ENCODE assay signal across 8 cellular contexts in the genomic region with DNA sequence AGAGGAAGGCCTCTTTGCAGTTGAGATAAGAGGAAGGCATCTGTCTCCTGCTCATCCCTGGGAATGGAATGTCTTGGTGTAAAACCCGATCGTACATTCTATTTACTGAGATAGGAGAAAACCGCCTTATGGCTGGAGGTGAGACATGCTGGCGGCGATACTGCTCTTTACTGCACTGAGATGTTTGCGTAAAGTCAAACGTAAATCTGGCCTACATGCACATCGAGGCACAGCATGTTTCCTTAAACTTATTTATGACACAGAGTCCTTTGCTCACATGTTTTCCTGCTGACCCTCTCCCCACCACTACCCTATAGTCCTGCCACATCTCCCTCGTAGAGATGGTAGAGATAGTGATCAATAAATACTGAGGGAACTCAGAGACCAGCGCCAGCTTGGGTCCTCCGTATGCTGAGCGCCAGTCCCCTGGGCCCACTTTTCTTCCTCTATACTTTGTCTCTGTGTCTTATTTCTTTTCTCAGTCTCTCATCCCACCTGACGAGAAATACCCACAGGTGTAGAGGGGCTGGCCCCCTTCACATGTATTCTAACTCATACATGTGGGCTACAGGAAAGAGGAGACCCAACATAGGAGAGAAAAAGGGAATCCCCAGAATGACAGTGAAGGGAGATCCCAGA. TPM values are rescaled to one million over a fixed set of nuclear protein-coding genes. Genes with fewer than 3 reads are reported as not detected.
DNase-seq lines count a peak whose midpoint lies in the region; ATAC-seq, FAIRE-seq and TF ChIP-seq lines count a peak whose summit lies in the region.
"Not testable (repeated sequence)": the region's sequence is repeated elsewhere in the genome, so short reads cannot be mapped to it uniquely, and the experiment has no call there.

No MANE protein-coding gene starts in this region.

- H3K4me1 Mint-ChIP-seq in CD4-positive, CD25-positive, alpha-beta regulatory T cell = peaks cover 41 to 92% (median 78%) of the 10 kb centered on the region in 4 donors
- H3K4me1 Mint-ChIP-seq in T-helper 1 cell treated with Interleukin-12 subunit alpha and Interleukin-12 subunit beta and Interleukin-4 antibody, amounts not matched to agents 30 μg/mL and 1 μg/mL, for 36 hours (ENCODE audit: low read depth) = peaks cover 70% of the 10 kb centered on the region
- H3K4me1 Mint-ChIP-seq in activated T-helper 1 cell treated with anti-CD3 and anti-CD28 coated beads, Interleukin-12 subunit alpha, Interleukin-12 subunit beta, Interleukin-2, Interleukin-4 antibody, amounts not matched to agents 30 ng/mL and 10 ng/mL and 1 ng/mL, durations not matched to agents 14 hours and 24 hours and 36 hours (ENCODE audit: low read depth) = peaks cover 82% of the 10 kb centered on the region
- H3K4me1 Mint-ChIP-seq in naive B cell = peaks cover 56 to 63% (median 60%) of the 10 kb centered on the region in 3 donors

- peak overlapping the region; percentile 64 for H3K27ac ChIP-seq in CD4-positive, CD25-positive, alpha-beta regulatory T cell (ENCODE audit: insufficient read depth, low read length, poor library complexity, severe bottlenecking)
- H3K27ac ChIP-seq in GM12878 (ENCODE audit: control insufficient read depth, insufficient read depth) (0 out of 2 replicates have a peak overlapping the region, but pooled peaks have one; percentile 27), heart left ventricle (peak overlapping the region in 9 of 12 donors; percentile 1 to 88 (median 66)), gastrocnemius medialis (peak overlapping the region; percentile 87 to 92 (median 91)), upper lobe of right lung (peak overlapping the region; percentile 32)

- H3K9ac ChIP-seq in GM12878 (ENCODE audit: control insufficient read depth, insufficient read depth, low read length) = not testable (repeated sequence)

- intact Hi-C loops in activated T-helper 1 cell treated with anti-CD3 and anti-CD28 coated beads, Interleukin-12 subunit alpha, Interleukin-12 subunit beta, Interleukin-2, Interleukin-4 antibody, amounts not matched to agents 30 ng/mL and 10 ng/mL and 1 ng/mL, durations not matched to agents 14 hours and 24 hours and 36 hours (cut with micrococcal nuclease) = loop anchor here (2.0 kb wide), 1 partner anchor 31 kb away; no protein-coding TSS in a partner anchor
- intact Hi-C loops in GM12878 (cut with micrococcal nuclease; ENCODE audit: unreplicated experiment); heart left ventricle (cut with DNase I); gastrocnemius medialis (cut with DNase I; ENCODE audit: low total_unique reads); upper lobe of right lung (cut with DNase I): not testable (repeated sequence)

- CTCF ChIA-PET in GM12878 (lab: Yijun Ruan, JAX) = interaction anchor here (0.9 to 1.2 kb wide), 2 partner anchors 23 to 32 kb away, joined by 3 to 9 read pairs; no protein-coding TSS in a partner anchor

- peaks cover 35% of the 10 kb centered on the region for H3K36me3 ChIP-seq in CD4-positive, CD25-positive, alpha-beta regulatory T cell (ENCODE audit: control insufficient read depth, insufficient read depth, low read length)
- H3K36me3 ChIP-seq in GM12878 (ENCODE audit: control insufficient read depth in 2 of 2, insufficient read depth in 2 of 2, low read length in 1 of 2) = peaks cover 2 to 16% of the 10 kb centered on the region in 2 experiments
- H3K36me3 ChIP-seq in heart left ventricle = peaks cover 0 to 45% (median 34%) of the 10 kb centered on the region in 9 donors
- peaks cover 0 to 38% of the 10 kb centered on the region in 2 donors for H3K36me3 ChIP-seq in gastrocnemius medialis
- peaks cover 35% of the 10 kb centered on the region for H3K36me3 ChIP-seq in upper lobe of right lung

- not testable (repeated sequence) for H3K79me2 ChIP-seq in GM12878 (ENCODE audit: control insufficient read depth, insufficient read depth, low read length)

- peak overlapping the region; percentile 52 for H3K4me3 ChIP-seq in CD4-positive, CD25-positive, alpha-beta regulatory T cell (ENCODE audit: low read depth, low read length)
- not testable (repeated sequence) for H3K4me3 ChIP-seq in GM12878, heart left ventricle, gastrocnemius medialis, upper lobe of right lung

- ATAC-seq in CD4-positive, CD25-positive, alpha-beta regulatory T cell (ENCODE audit: low read depth in 2 of 2); GM12878; heart left ventricle; naive B cell (ENCODE audit: low read depth in 2 of 2); gastrocnemius medialis; upper lobe of right lung: not testable (repeated sequence)

- H3K9me3 ChIP-seq in CD4-positive, CD25-positive, alpha-beta regulatory T cell (ENCODE audit: control insufficient read depth in 2 of 2, low read length in 2 of 2); GM12878 (replicated peaks; ENCODE audit: control insufficient read depth, insufficient read depth, low read length); heart left ventricle; gastrocnemius medialis; upper lobe of right lung: not testable (repeated sequence)

- H3K4me2 ChIP-seq in GM12878 (ENCODE audit: control insufficient read depth, insufficient read depth) = not testable (repeated sequence)

- not testable (repeated sequence) for DNase-seq in CD4-positive, CD25-positive, alpha-beta regulatory T cell; activated T-helper 1 cell treated with anti-CD3 and anti-CD28 coated beads, Interleukin-12 subunit alpha, Interleukin-12 subunit beta, Interleukin-2, Interleukin-4 antibody, amounts not matched to agents 30 ng/mL and 10 ng/mL and 1 ng/mL, durations not matched to agents 14 hours and 24 hours and 36 hours (ENCODE audit: low spot score); GM12878 (ENCODE audit: low read depth, low spot score); heart left ventricle; naive B cell; gastrocnemius medialis; upper lobe of right lung

- not testable (repeated sequence) for FAIRE-seq in GM12878 (lab: Jason Lieb, UNC)

- H3K4me1 ChIP-seq in CD4-positive, CD25-positive, alpha-beta regulatory T cell (ENCODE audit: control insufficient read depth, insufficient read depth, low read length, poor library complexity, severe bottlenecking) = peaks cover 76% of the 10 kb centered on the region
- H3K4me1 ChIP-seq in GM12878 (ENCODE audit: control insufficient read depth, insufficient read depth, low read length) (peaks cover 29% of the 10 kb centered on the region), heart left ventricle (peaks cover 16 to 85% (median 54%) of the 10 kb centered on the region in 12 donors), gastrocnemius medialis (peaks cover 57 to 80% of the 10 kb centered on the region in 2 donors), upper lobe of right lung (peaks cover 52% of the 10 kb centered on the region)

- SMC1A ChIA-PET in GM12878 (lab: Charles Lee; ENCODE audit: uncharacterized antibody, unreplicated experiment) = interaction anchor here (0.9 to 15.2 kb wide), 9 partner anchors 9 to 81 kb away, joined by 3 to 320 read pairs (median 17); partner anchors contain the start of genes GLRX and RHOBTB3

- TF ChIP-seq CTCF in GM12878 (IDR thresholded peaks at IDR 0.05 in 2 of 3, conservative IDR thresholded peaks at IDR 0.05 in 1 of 3; ENCODE audit: control insufficient read depth in 2 of 3, extremely low read depth in 1 of 3, insufficient read depth in 1 of 3, low read depth in 3 of 3, low read length in 3 of 3); heart left ventricle (IDR thresholded peaks at IDR 0.05); gastrocnemius medialis (IDR thresholded peaks at IDR 0.05 in 4 of 5, conservative IDR thresholded peaks at IDR 0.05 in 1 of 5); upper lobe of right lung (IDR thresholded peaks at IDR 0.05): not testable (repeated sequence)

- in situ Hi-C loops in GM12878 (cut with MboI); gastrocnemius medialis (cut with MboI; ENCODE audit: low sequenced_read_pairs in 4 of 4): not testable (repeated sequence)

- BruUV-seq in GM12878 (replicated peaks; lab: Mats Ljungman, UMichigan) = not testable (repeated sequence)

- not testable (repeated sequence) for TF ChIP-seq EP300 in GM12878 (IDR thresholded peaks at IDR 0.05; ENCODE audit: borderline replicate concordance in 1 of 2, control insufficient read depth in 1 of 2, low read depth in 2 of 2, low read length in 2 of 2)

- H3K36me3 Mint-ChIP-seq in CD4-positive, CD25-positive, alpha-beta regulatory T cell = peaks cover 42% of the 10 kb centered on the region
- H3K36me3 Mint-ChIP-seq in T-helper 1 cell treated with Interleukin-12 subunit alpha and Interleukin-12 subunit beta and Interleukin-4 antibody, amounts not matched to agents 30 μg/mL and 1 μg/mL, for 36 hours (ENCODE audit: low read depth) = peaks cover 44% of the 10 kb centered on the region
- peaks cover 38% of the 10 kb centered on the region for H3K36me3 Mint-ChIP-seq in activated T-helper 1 cell treated with anti-CD3 and anti-CD28 coated beads, Interleukin-12 subunit alpha, Interleukin-12 subunit beta, Interleukin-2, Interleukin-4 antibody, amounts not matched to agents 30 ng/mL and 10 ng/mL and 1 ng/mL, durations not matched to agents 14 hours and 24 hours and 36 hours (ENCODE audit: low read depth)
- H3K36me3 Mint-ChIP-seq in naive B cell = peaks cover 18 to 27% of the 10 kb centered on the region in 2 donors

- not testable (repeated sequence) for TF ChIP-seq POLR2A in GM12878 (IDR thresholded peaks at IDR 0.05; ENCODE audit: low read depth, low read length); heart left ventricle (IDR thresholded peaks at IDR 0.05); gastrocnemius medialis (IDR thresholded peaks at IDR 0.05)

- H4K20me1 ChIP-seq in GM12878 (ENCODE audit: control insufficient read depth, insufficient read depth) = not testable (repeated sequence)

- H3K4me3 Mint-ChIP-seq in CD4-positive, CD25-positive, alpha-beta regulatory T cell = peak overlapping the region; percentile 26 to 83 (median 54)
- peak overlapping the region; percentile 22 for H3K4me3 Mint-ChIP-seq in T-helper 1 cell treated with Interleukin-12 subunit alpha and Interleukin-12 subunit beta and Interleukin-4 antibody, amounts not matched to agents 30 μg/mL and 1 μg/mL, for 36 hours
- H3K4me3 Mint-ChIP-seq in activated T-helper 1 cell treated with anti-CD3 and anti-CD28 coated beads, Interleukin-12 subunit alpha, Interleukin-12 subunit beta, Interleukin-2, Interleukin-4 antibody, amounts not matched to agents 30 ng/mL and 10 ng/mL and 1 ng/mL, durations not matched to agents 14 hours and 24 hours and 36 hours = peak overlapping the region; percentile 28
- peak overlapping the region in 1 of 8 donors; percentile 69 for H3K4me3 Mint-ChIP-seq in naive B cell

- H3K27me3 ChIP-seq in CD4-positive, CD25-positive, alpha-beta regulatory T cell (ENCODE audit: control insufficient read depth, insufficient read depth, low read length); GM12878 (replicated peaks in 1 of 2; ENCODE audit: control insufficient read depth in 2 of 2, insufficient read depth in 2 of 2, low read length in 1 of 2); heart left ventricle; gastrocnemius medialis; upper lobe of right lung: not testable (repeated sequence)

- not testable (repeated sequence) for H2AFZ ChIP-seq in GM12878 (ENCODE audit: control insufficient read depth, low read depth, low read length)

- 83% methylated on average over 13 of the region's 13 CpGs for WGBS in GM12878 (ENCODE audit: insufficient coverage, insufficient replicate concordance, low lambda C conversion rate, missing lambda C conversion rate)
- 79 to 87% (median 83%) methylated on average over 13 of the region's 13 CpGs for WGBS in heart left ventricle, 4 donors

- RAD21 ChIA-PET in GM12878 (lab: Charles Lee; ENCODE audit: unreplicated experiment) = interaction anchor here (1.3 to 6.9 kb wide), 4 partner anchors 10 to 31 kb away, joined by 6 to 149 read pairs (median 22); partner anchors contain the start of gene GLRX

- H3K27me3 Mint-ChIP-seq in CD4-positive, CD25-positive, alpha-beta regulatory T cell; T-helper 1 cell treated with Interleukin-12 subunit alpha and Interleukin-12 subunit beta and Interleukin-4 antibody, amounts not matched to agents 30 μg/mL and 1 μg/mL, for 36 hours (ENCODE audit: low read depth); activated T-helper 1 cell treated with anti-CD3 and anti-CD28 coated beads, Interleukin-12 subunit alpha, Interleukin-12 subunit beta, Interleukin-2, Interleukin-4 antibody, amounts not matched to agents 30 ng/mL and 10 ng/mL and 1 ng/mL, durations not matched to agents 14 hours and 24 hours and 36 hours (ENCODE audit: insufficient read depth); naive B cell: not testable (repeated sequence)

- POLR2A ChIA-PET in GM12878 (lab: Charles Lee) = interaction anchor here (1.5 to 4.7 kb wide), 2 partner anchors 9 to 20 kb away, joined by 3 to 153 read pairs; partner anchors contain the start of gene GLRX

- H3K27ac Mint-ChIP-seq in CD4-positive, CD25-positive, alpha-beta regulatory T cell = peak overlapping the region; percentile 92 to 95 (median 92)
- peak overlapping the region; percentile 72 for H3K27ac Mint-ChIP-seq in T-helper 1 cell treated with Interleukin-12 subunit alpha and Interleukin-12 subunit beta and Interleukin-4 antibody, amounts not matched to agents 30 μg/mL and 1 μg/mL, for 36 hours
- H3K27ac Mint-ChIP-seq in activated T-helper 1 cell treated with anti-CD3 and anti-CD28 coated beads, Interleukin-12 subunit alpha, Interleukin-12 subunit beta, Interleukin-2, Interleukin-4 antibody, amounts not matched to agents 30 ng/mL and 10 ng/mL and 1 ng/mL, durations not matched to agents 14 hours and 24 hours and 36 hours = peak overlapping the region; percentile 40
- peak overlapping the region; percentile 60 to 95 (median 82) for H3K27ac Mint-ChIP-seq in naive B cell

- not testable (repeated sequence) for H3K9me3 Mint-ChIP-seq in CD4-positive, CD25-positive, alpha-beta regulatory T cell; T-helper 1 cell treated with Interleukin-12 subunit alpha and Interleukin-12 subunit beta and Interleukin-4 antibody, amounts not matched to agents 30 μg/mL and 1 μg/mL, for 36 hours; activated T-helper 1 cell treated with anti-CD3 and anti-CD28 coated beads, Interleukin-12 subunit alpha, Interleukin-12 subunit beta, Interleukin-2, Interleukin-4 antibody, amounts not matched to agents 30 ng/mL and 10 ng/mL and 1 ng/mL, durations not matched to agents 14 hours and 24 hours and 36 hours; naive B cell

- not testable (repeated sequence) for TF ChIP-seq RAD21 in GM12878 (IDR thresholded peaks at IDR 0.05; ENCODE audit: insufficient read depth, low read depth, low read length)

RNA-seq across cellular contexts. Expression of gene GLRX, which starts 10.9 kb away (rescaled TPM):
- 82.9 TPM for total RNA-seq in CD4-positive, CD25-positive, alpha-beta regulatory T cell
- 100 to 1,000 TPM; 319 to 399 (median 348) TPM for polyA plus RNA-seq in CD4-positive, CD25-positive, alpha-beta regulatory T cell
- total RNA-seq in activated T-helper 1 cell treated with anti-CD3 and anti-CD28 coated beads, Interleukin-12 subunit alpha, Interleukin-12 subunit beta, Interleukin-2, Interleukin-4 antibody, amounts not matched to agents 30 ng/mL and 10 ng/mL and 1 ng/mL, durations not matched to agents 14 hours and 24 hours and 36 hours = 17.2 and 18.3 TPM in 2 replicates
- 41.5 and 42.2 TPM in 2 replicates for total RNA-seq in GM12878 (2013; cell fraction: nucleolus; rRNA removed)
- total RNA-seq in GM12878 (2014; rRNA removed) (103 and 127 TPM in 2 replicates), GM12878 (2014; rRNA removed; fragmentation: Illumina TruSeq; extraction: Trizol) (63.0 and 66.7 TPM in 2 replicates), GM12878 (2021) (80.0 and 80.2 TPM in 2 replicates), heart left ventricle (100 to 1,000 TPM in 6 of 9 donors, 10 to 100 TPM in 3; 69.7 to 293 (median 114) TPM), gastrocnemius medialis (1,000 to 10,000 TPM; 1,042 to 2,721 (median 1,859) TPM), upper lobe of right lung (88.4 TPM)
- polyA plus RNA-seq in GM12878 (2011; ENCODE audit: low read depth) = 58.0 TPM
- polyA plus RNA-seq in GM12878 (2011; rRNA removed) (188 and 194 TPM in 2 replicates), GM12878 (2014; fragmentation: Illumina TruSeq; extraction: Trizol) (130 and 179 TPM in 2 replicates), GM12878 (2014; fragmentation: Nextera tagmentation; extraction: Ambion mirVana) (100 to 1,000 TPM; 311 to 366 TPM), GM12878 (2014; rRNA removed) (195 and 236 TPM in 2 replicates), GM12878 (2016; fragmentation: Nextera tagmentation; extraction: Ambion mirVana) (100 to 1,000 TPM; 185 to 187 TPM), heart left ventricle (100 to 1,000 TPM; 126 to 143 TPM), naive B cell (ENCODE audit: low read depth in 6 of 6) (100 to 1,000 TPM in 1 of 6 donors, 10 to 100 TPM in 5; 57.4 to 104 (median 77.4) TPM)
- polyA plus RNA-seq in GM12878 (2011; cell fraction: cytosol; rRNA removed) = 89.8 and 172 TPM in 2 replicates
- polyA plus RNA-seq in GM12878 (2011; cell fraction: nucleus; rRNA removed) = 74.7 and 110 TPM in 2 replicates
- 135 and 145 TPM in 2 replicates for polyA plus RNA-seq in GM12878 (2012)
- polyA minus RNA-seq in GM12878 (2011; rRNA and poly(A)+ RNA removed) = 69.4 and 81.1 TPM in 2 replicates
- polyA minus RNA-seq in GM12878 (2011; cell fraction: cytosol; rRNA and poly(A)+ RNA removed) = 9.3 and 12.3 TPM in 2 replicates
- polyA minus RNA-seq in GM12878 (2011; cell fraction: nucleus; rRNA and poly(A)+ RNA removed) = 41.7 and 62.0 TPM in 2 replicates

Comparison
In these comparisons a context has a peak if more than half of its experiments do, and no peak if none do; other contexts are left out.
1. H3K27ac ChIP-seq: peak in every context shown above with its lines; median percentile 91 in gastrocnemius medialis; 66 in heart left ventricle; 64 in CD4-positive, CD25-positive, alpha-beta regulatory T cell; 32 in upper lobe of right lung; 27 in GM12878.
2. H3K27ac Mint-ChIP-seq: peak in every context shown above with its lines; median percentile 92 in CD4-positive, CD25-positive, alpha-beta regulatory T cell; 82 in naive B cell; 72 in T-helper 1 cell treated with Interleukin-12 subunit alpha and Interleukin-12 subunit beta and Interleukin-4 antibody, amounts not matched to agents 30 μg/mL and 1 μg/mL, for 36 hours; 40 in activated T-helper 1 cell treated with anti-CD3 and anti-CD28 coated beads, Interleukin-12 subunit alpha, Interleukin-12 subunit beta, Interleukin-2, Interleukin-4 antibody, amounts not matched to agents 30 ng/mL and 10 ng/mL and 1 ng/mL, durations not matched to agents 14 hours and 24 hours and 36 hours.